ENCODE assay signal across 25 cellular contexts in the genomic region with DNA sequence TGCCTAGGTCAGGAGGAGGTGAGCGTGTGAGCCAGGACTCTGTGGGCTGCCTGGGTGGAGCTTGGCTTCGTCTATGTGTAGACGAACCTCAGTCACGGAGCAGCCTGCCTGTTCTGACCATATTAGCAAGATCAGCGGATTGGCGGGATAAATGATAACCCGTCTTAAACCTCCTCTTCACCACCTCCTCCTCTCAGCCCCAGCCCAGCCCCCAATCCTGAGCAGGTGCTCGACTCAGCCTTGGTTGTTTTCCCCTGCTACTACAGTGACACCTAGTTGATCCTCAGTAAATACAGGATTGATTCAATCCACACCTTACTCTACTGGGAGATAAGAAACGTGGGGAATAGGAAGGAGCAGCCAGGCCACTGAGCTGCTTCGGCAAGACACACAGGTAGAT.
DNase-seq lines count a peak whose midpoint lies in the region.
"Had no signal": no experiment of that assay in that cellular context is flagged by ENCODE, and none has a peak within 500 bp of the region (broad histone marks: within the 10 kb centered on the region; RNA-seq: fewer than 3 reads in every experiment).

No MANE protein-coding gene starts in this region.

- H3K56ac ChIP-seq in mesendoderm (ENCODE audit: low read length), result no peak overlapping the region

- DNase-seq in NCI-H524 (lab: John Stamatoyannopoulos, UW), result peak; percentile 35 to 76
- no peak for DNase-seq in NCI-H524 treated with DMSO at 0.1 percent for 48 hours (lab: John Stamatoyannopoulos, UW)
- peak; percentile 82 for DNase-seq in NCI-H2029 (lab: John Stamatoyannopoulos, UW)
- peak; percentile 13 for DNase-seq in SW480 (ENCODE audit: low spot score)
- DNase-seq in mesendoderm, result peak; percentile 39
- no peak for DNase-seq in activated naive CD8-positive, alpha-beta T cell treated with anti-CD3 and anti-CD28 coated beads for 36 hours
- DNase-seq in amniotic stem cell (lab: John Stamatoyannopoulos, UW), result no peak
- DNase-seq in effector CD4-positive, alpha-beta T cell, result no peak
- DNase-seq: Calu3; CD4-positive, alpha-beta memory T cell; DMS53; EL; Kasumi-1; MG63; NCI-H1048; NCI-H1694 treated with DMSO at 0.1 percent for 48 hours; NCI-H345; NCI-H526 treated with DMSO at 0.1 percent for 48 hours; Right ventricle myocardium superior had no signal

- no peaks in the 10 kb centered on the region for H3K27me3 ChIP-seq in mesendoderm (ENCODE audit: insufficient read depth, low read length, poor library complexity)
- H3K27me3 ChIP-seq: BLaER1 had no signal

- H3K79me2 ChIP-seq in mesendoderm (ENCODE audit: control insufficient read depth, insufficient read depth, low read length), result no peaks in the 10 kb centered on the region

- no peaks in the 10 kb centered on the region for H3K36me3 Mint-ChIP-seq in activated naive CD8-positive, alpha-beta T cell treated with anti-CD3 and anti-CD28 coated beads for 36 hours
- H3K36me3 Mint-ChIP-seq: CD4-positive, alpha-beta memory T cell; IgD-negative memory B cell had no signal

- H2BK120ac ChIP-seq in mesendoderm (ENCODE audit: low read depth, low read length), result no peak overlapping the region

- no peak overlapping the region for H3K9ac ChIP-seq in mesendoderm (ENCODE audit: low read length)
- H3K9ac ChIP-seq: BLaER1 had no signal

- H3K4ac ChIP-seq in mesendoderm (ENCODE audit: low read depth, low read length), result no peak overlapping the region

- H4K5ac ChIP-seq in mesendoderm (ENCODE audit: low read length), result no peak overlapping the region

- H4K8ac ChIP-seq in mesendoderm (ENCODE audit: low read depth, low read length), result no peak overlapping the region

- no peak overlapping the region for H3K4me3 ChIP-seq in mesendoderm (ENCODE audit: low read length)
- H3K4me3 ChIP-seq: A549, BLaER1, MG63, SK-N-MC had no signal

- no peaks in the 10 kb centered on the region for H3K9me3 Mint-ChIP-seq in activated naive CD8-positive, alpha-beta T cell treated with anti-CD3 and anti-CD28 coated beads for 36 hours

- H3K27ac ChIP-seq in mesendoderm (ENCODE audit: low read depth, low read length), result no peak overlapping the region
- H3K27ac ChIP-seq: A549, BLaER1, HL-60, SK-N-MC had no signal

- H3K4me2 ChIP-seq in mesendoderm (ENCODE audit: low read length), result no peak overlapping the region
- H3K4me2 ChIP-seq: A549, BLaER1 had no signal

- H3K4me1 ChIP-seq in mesendoderm (ENCODE audit: control insufficient read depth, low read depth, low read length), result no peaks in the 10 kb centered on the region
- H3K4me1 ChIP-seq: A549, BLaER1 had no signal

- H3K4me1 Mint-ChIP-seq in activated naive CD8-positive, alpha-beta T cell treated with anti-CD3 and anti-CD28 coated beads for 36 hours, result no peaks in the 10 kb centered on the region
- H3K4me1 Mint-ChIP-seq: CD4-positive, alpha-beta memory T cell; IgD-negative memory B cell had no signal

- H3K27me3 Mint-ChIP-seq in activated naive CD8-positive, alpha-beta T cell treated with anti-CD3 and anti-CD28 coated beads for 36 hours, result peaks cover 5% of the 10 kb centered on the region
- H3K27me3 Mint-ChIP-seq: IgD-negative memory B cell had no signal

- no peaks in the 10 kb centered on the region for H3K79me1 ChIP-seq in mesendoderm (ENCODE audit: low read length)

- H3K18ac ChIP-seq in mesendoderm (ENCODE audit: low read length), result no peak overlapping the region

- H2BK5ac ChIP-seq in mesendoderm (ENCODE audit: low read length), result no peak overlapping the region

- no peak overlapping the region for H3K27ac Mint-ChIP-seq in activated naive CD8-positive, alpha-beta T cell treated with anti-CD3 and anti-CD28 coated beads for 36 hours
- H3K27ac Mint-ChIP-seq: CD4-positive, alpha-beta memory T cell; IgD-negative memory B cell; T-helper 2 cell treated with Interferon-gamma antibody and Interleukin-4, amounts not matched to agents 5 μg/mL and 100 μg/mL, for 36 hours had no signal

- no peak overlapping the region for H3K23ac ChIP-seq in mesendoderm (ENCODE audit: low read length)

- no peak overlapping the region for H2AK5ac ChIP-seq in mesendoderm (ENCODE audit: low read length)

- WGBS in mesendoderm (ENCODE audit: extremely low coverage, insufficient coverage, low lambda C conversion rate), result no CpG with 5 or more reads among the region's 10 CpGs

- H2BK15ac ChIP-seq in mesendoderm (replicated peaks; ENCODE audit: low read depth), result no peak overlapping the region

- no peak overlapping the region for H3K4me3 Mint-ChIP-seq in activated naive CD8-positive, alpha-beta T cell treated with anti-CD3 and anti-CD28 coated beads for 36 hours
- H3K4me3 Mint-ChIP-seq: CD4-positive, alpha-beta memory T cell; IgD-negative memory B cell; T-helper 2 cell treated with Interferon-gamma antibody and Interleukin-4, amounts not matched to agents 5 μg/mL and 100 μg/mL, for 36 hours had no signal

- no peaks in the 10 kb centered on the region for H3K36me3 ChIP-seq in mesendoderm (ENCODE audit: control insufficient read depth, insufficient read depth, low read length)
- H3K36me3 ChIP-seq: BLaER1, MG63 had no signal

Comparison
In these comparisons a context has a peak if more than half of its experiments do, and no peak if none do; other contexts are left out.
1. DNase-seq: peak in NCI-H524 (2 of 2), NCI-H2029 (single experiment), SW480 (single experiment) and mesendoderm (single experiment); none in NCI-H524 treated with DMSO at 0.1 percent for 48 hours (single experiment), activated naive CD8-positive, alpha-beta T cell treated with anti-CD3 and anti-CD28 coated beads for 36 hours (single experiment), amniotic stem cell (single experiment) and effector CD4-positive, alpha-beta T cell (single experiment).